In the genomic region with DNA sequence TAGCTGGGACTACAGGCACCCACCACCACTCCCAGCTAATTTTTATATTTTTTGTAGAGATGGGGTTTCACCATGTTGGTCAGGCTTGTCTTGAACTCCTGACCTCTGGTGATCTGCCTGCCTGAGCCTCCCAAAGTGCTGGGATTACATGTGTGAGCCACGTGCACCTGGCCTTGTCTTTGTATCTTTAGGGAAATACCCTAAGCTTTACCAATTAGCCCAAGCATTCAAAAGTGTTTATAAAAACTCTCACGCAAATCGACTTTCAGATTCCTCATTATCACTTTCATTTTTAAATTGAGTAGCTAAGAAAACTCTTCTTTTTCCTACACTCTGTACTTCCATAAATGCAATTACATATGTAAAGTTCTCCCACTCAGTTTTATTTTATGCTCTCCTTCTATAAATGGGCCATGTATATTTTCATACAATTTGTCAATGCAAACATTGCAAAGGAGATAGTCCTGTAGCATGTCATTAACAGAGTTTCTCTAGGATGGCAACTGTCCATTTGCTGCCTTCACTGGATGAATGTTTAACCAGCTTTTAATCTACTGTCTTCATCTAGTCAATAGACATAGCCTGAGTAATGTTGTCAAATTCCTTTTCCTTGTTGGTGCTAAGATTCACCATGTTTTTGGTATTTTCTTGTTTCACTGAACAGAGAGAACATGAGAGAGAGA, we compare ENCODE assay signal across 13 cellular contexts.
DNase-seq lines count a peak whose midpoint lies in the region; ATAC-seq and TF ChIP-seq lines count a peak whose summit lies in the region.
"Had no signal": no experiment of that assay in that cellular context is flagged by ENCODE, and none has a peak within 500 bp of the region (broad histone marks: within the 10 kb centered on the region; RNA-seq: fewer than 3 reads in every experiment).

No MANE protein-coding gene starts in this region.

- H3K9me3 ChIP-seq in osteoblast (ENCODE audit: low read depth, low read length) (no peaks in the 10 kb centered on the region), ascending aorta (no peaks in the 10 kb centered on the region)

- H2AFZ ChIP-seq in osteoblast (ENCODE audit: low read length), result no peak overlapping the region

- no peaks in the 10 kb centered on the region for H3K4me1 ChIP-seq in osteoblast (ENCODE audit: insufficient read depth, low read length)
- no peaks in the 10 kb centered on the region for H3K4me1 ChIP-seq in ascending aorta

- DNase-seq in osteoblast (ENCODE audit: insufficient read length, low spot score, missing footprints) (peak; percentile 55), ascending aorta (ENCODE audit: low spot score in 2 of 2) (no peak), NCI-H524 (lab: John Stamatoyannopoulos, UW) (no peak)
- no peak for DNase-seq in activated CD8-positive, alpha-beta memory T cell treated with anti-CD3 and anti-CD28 coated beads, Interleukin-2, amount 50 U/mL, for 48 hours
- DNase-seq: activated T-cell treated with anti-CD3 and anti-CD28 coated beads, Interleukin-2, amount 50 U/mL, for 1 hour; aorta; effector CD4-positive, alpha-beta T cell; Karpas-422; occipital lobe had no signal

- H3K79me2 ChIP-seq in osteoblast (ENCODE audit: insufficient read depth, low read length), result no peaks in the 10 kb centered on the region

- ATAC-seq in GM19043 (IDR thresholded peaks at IDR 0.05; ENCODE audit: low read depth, unreplicated experiment) (peak; percentile 39), HG02588 (IDR thresholded peaks at IDR 0.05; ENCODE audit: unreplicated experiment) (peak; percentile 64), HG03354 (IDR thresholded peaks at IDR 0.05; ENCODE audit: poor library complexity, severe bottlenecking, unreplicated experiment) (peak; percentile 77)
- ATAC-seq: stimulated activated memory B cell treated with anti-CD40 and anti-IgM and Interleukin-4, amounts not matched to agents 10 μg/mL and 1 μg/mL and 100 μg/mL, for 72 hours had no signal

- H4K20me1 ChIP-seq in osteoblast (ENCODE audit: insufficient read depth, low read length), result no peaks in the 10 kb centered on the region

- intact Hi-C loops in ascending aorta (cut with DNase I), result no loop called here

- no peak overlapping the region for H3K4me3 ChIP-seq in osteoblast (ENCODE audit: insufficient read depth, low read length)
- H3K4me3 ChIP-seq in ascending aorta, result no peak overlapping the region

- H3K36me3 ChIP-seq in osteoblast (ENCODE audit: insufficient read depth, low read length), result no peaks in the 10 kb centered on the region
- H3K36me3 ChIP-seq in ascending aorta, result no peaks in the 10 kb centered on the region

- H3K4me2 ChIP-seq in osteoblast (ENCODE audit: insufficient read depth, low read length), result no peak overlapping the region

- H3K27me3 ChIP-seq in osteoblast (ENCODE audit: insufficient read depth, low read length) (no peaks in the 10 kb centered on the region), ascending aorta (no peaks in the 10 kb centered on the region)

- no peak overlapping the region for H3K27ac ChIP-seq in osteoblast (ENCODE audit: low read depth, low read length)
- no peak overlapping the region for H3K27ac ChIP-seq in ascending aorta

- TF ChIP-seq CTCF in osteoblast (IDR thresholded peaks at IDR 0.05; ENCODE audit: extremely low read depth, low read depth, low read length) (no peak), ascending aorta (IDR thresholded peaks at IDR 0.05) (no peak)
